6 cellular contexts compared by ENCODE assay signal in the genomic region with DNA sequence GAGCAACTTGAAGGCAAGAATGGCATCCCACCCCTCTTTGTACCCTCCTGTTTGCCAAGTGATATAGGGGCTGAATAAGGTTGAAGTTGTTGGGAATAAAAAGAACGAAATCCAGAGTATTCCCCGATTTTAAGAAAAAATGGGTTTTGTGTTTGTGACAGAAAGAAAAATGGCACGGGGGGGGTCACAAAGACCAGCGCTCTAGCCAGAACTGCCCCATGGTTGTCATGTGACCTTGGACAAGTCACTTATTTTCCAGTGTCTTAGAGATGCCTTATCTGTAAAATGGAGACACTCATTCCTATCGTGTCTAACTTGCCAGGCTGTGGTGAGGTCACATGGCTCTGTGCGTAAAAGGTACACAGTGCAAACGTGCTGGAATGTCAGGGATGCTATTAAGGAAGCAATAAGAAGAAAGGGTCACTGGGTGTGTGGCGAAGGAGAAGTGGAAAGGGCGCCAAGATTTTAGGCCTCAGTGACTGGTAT. TPM values are rescaled to one million over a fixed set of nuclear protein-coding genes. Genes with fewer than 3 reads are reported as not detected.
A peak's percentile ranks its signal among the peaks of the same experiment; 100 is the strongest.
DNase-seq lines count a peak whose midpoint lies in the region; ATAC-seq lines count a peak whose summit lies in the region.

No MANE protein-coding gene starts in this region.

- H3K4me3 ChIP-seq in GM23248 (peak overlapping the region; percentile 80), mesodermal cell (ENCODE audit: extremely low read depth, insufficient read depth, low read length, poor library complexity, severe bottlenecking) (peak overlapping the region; percentile 66)

- H3K9me3 Mint-ChIP-seq in activated naive CD8-positive, alpha-beta T cell (ENCODE audit: low read depth): no peaks in the 10 kb centered on the region

- peaks cover 19% of the 10 kb centered on the region; the same call in 1 of the 2 replicates for H3K4me1 ChIP-seq in GM23248 (ENCODE audit: insufficient read depth)
- peaks cover 5% of the 10 kb centered on the region for H3K4me1 ChIP-seq in mesodermal cell (ENCODE audit: control insufficient read depth, insufficient read depth, low read length, poor library complexity, severe bottlenecking)

- H3K4me3 Mint-ChIP-seq in activated naive CD8-positive, alpha-beta T cell: peak overlapping the region; percentile 94

- H4K20me1 ChIP-seq in GM23248 (ENCODE audit: insufficient read depth): no peaks in the 10 kb centered on the region

- peak overlapping the region; percentile 100 for H3K27ac Mint-ChIP-seq in activated naive CD8-positive, alpha-beta T cell

- H3K27me3 Mint-ChIP-seq in activated naive CD8-positive, alpha-beta T cell: no peaks in the 10 kb centered on the region

- peak overlapping the region; percentile 70 for H2AFZ ChIP-seq in GM23248

- in situ Hi-C loops in GM23248 (cut with MboI): no loop called here

- H3K9me3 ChIP-seq in GM23248 (ENCODE audit: low read depth): no peaks in the 10 kb centered on the region
- no peaks in the 10 kb centered on the region for H3K9me3 ChIP-seq in mesodermal cell (ENCODE audit: control insufficient read depth, low read length)

- H3F3A ChIP-seq in GM23248 (ENCODE audit: insufficient read depth): peaks cover 28% of the 10 kb centered on the region

- DNase-seq in GM23248 (peak; percentile 56), GM19238 (ENCODE audit: insufficient read length, low spot score) (no peak), DMS114 treated with DMSO at 0.1 percent for 48 hours (lab: John Stamatoyannopoulos, UW; ENCODE audit: unreplicated experiment) (no peak)

- peaks cover 31% of the 10 kb centered on the region for H3K79me2 ChIP-seq in GM23248 (ENCODE audit: insufficient read depth)

- peak overlapping the region; percentile 71 for H3K4me2 ChIP-seq in GM23248 (ENCODE audit: unreplicated experiment)

- H3K4me1 Mint-ChIP-seq in activated naive CD8-positive, alpha-beta T cell (ENCODE audit: low read depth): peaks cover 42% of the 10 kb centered on the region

- H3K27me3 ChIP-seq in GM23248 (replicated peaks; ENCODE audit: insufficient read depth): no peaks in the 10 kb centered on the region

- H3K36me3 Mint-ChIP-seq in activated naive CD8-positive, alpha-beta T cell: peaks cover 4% of the 10 kb centered on the region

- ATAC-seq in GM21717 (IDR thresholded peaks at IDR 0.05; ENCODE audit: unreplicated experiment): no peak

- no peaks in the 10 kb centered on the region for H3K9me2 ChIP-seq in GM23248 (ENCODE audit: insufficient read depth)

- 62 to 66% methylated on average over 9 of the region's 9 CpGs for WGBS in GM23248 (ENCODE audit: low coverage in 1 of 2, low lambda C conversion rate in 2 of 2, missing lambda C conversion rate in 2 of 2), 2 experiments
- WGBS in mesodermal cell (ENCODE audit: insufficient coverage in 2 of 2), 2 experiments: 89 to 93% methylated on average over 9 of the region's 9 CpGs

- H3K27ac ChIP-seq in GM23248 (peak overlapping the region; percentile 97), mesodermal cell (ENCODE audit: low read depth, low read length, severe bottlenecking) (peak overlapping the region; percentile 100)

- H3K36me3 ChIP-seq in GM23248 (ENCODE audit: low read depth) (no peaks in the 10 kb centered on the region), mesodermal cell (ENCODE audit: control insufficient read depth, insufficient read depth, low read length) (peaks cover 11% of the 10 kb centered on the region)

- H3K9ac ChIP-seq in GM23248: peak overlapping the region; percentile 94

RNA-seq across cellular contexts. Expression of gene HEXIM1, which starts 1.6 kb away (rescaled TPM):
- 11.6 and 16.2 TPM in 2 replicates for total RNA-seq in GM23248 (2014; rRNA removed; shearing (Covaris generic))
- polyA plus RNA-seq in GM23248 (2016; fragmentation: Nextera tagmentation; extraction: Ambion mirVana): 9.5 and 10.6 TPM in 2 replicates
- 19.6 TPM for polyA plus RNA-seq in mesodermal cell (2013, experiment 1 of 2)
- 17.0 TPM for polyA plus RNA-seq in mesodermal cell (2013, experiment 2 of 2)

RNA-seq across cellular contexts. Expression of gene ACBD4, which starts 11.2 kb away (rescaled TPM):
- 2.1 and 2.9 TPM in 2 replicates for total RNA-seq in GM23248 (2014; rRNA removed; shearing (Covaris generic))
- polyA plus RNA-seq in GM23248 (2016; fragmentation: Nextera tagmentation; extraction: Ambion mirVana): 4.3 and 4.6 TPM in 2 replicates
- polyA plus RNA-seq in mesodermal cell (2013, experiment 1 of 2): 4.9 TPM
- 3.6 TPM for polyA plus RNA-seq in mesodermal cell (2013, experiment 2 of 2)

RNA-seq across cellular contexts. Expression of gene PLCD3, which starts 14.3 kb away (rescaled TPM):
- total RNA-seq in GM23248 (2014; rRNA removed; shearing (Covaris generic)): 30.2 and 48.3 TPM in 2 replicates
- polyA plus RNA-seq in GM23248 (2016; fragmentation: Nextera tagmentation; extraction: Ambion mirVana): 17.1 and 19.7 TPM in 2 replicates
- 31.6 TPM for polyA plus RNA-seq in mesodermal cell (2013, experiment 1 of 2)
- polyA plus RNA-seq in mesodermal cell (2013, experiment 2 of 2): 24.0 TPM

RNA-seq across cellular contexts. Expression of gene HEXIM2, which starts 15.0 kb away (rescaled TPM):
- total RNA-seq in GM23248 (2014; rRNA removed; shearing (Covaris generic)): 2.0 and 4.8 TPM in 2 replicates
- polyA plus RNA-seq in GM23248 (2016; fragmentation: Nextera tagmentation; extraction: Ambion mirVana): 4.7 and 8.6 TPM in 2 replicates
- polyA plus RNA-seq in mesodermal cell (2013, experiment 1 of 2): 9.5 TPM
- polyA plus RNA-seq in mesodermal cell (2013, experiment 2 of 2): 7.7 TPM
